ENCODE assay signal across 10 cellular contexts in the genomic region with DNA sequence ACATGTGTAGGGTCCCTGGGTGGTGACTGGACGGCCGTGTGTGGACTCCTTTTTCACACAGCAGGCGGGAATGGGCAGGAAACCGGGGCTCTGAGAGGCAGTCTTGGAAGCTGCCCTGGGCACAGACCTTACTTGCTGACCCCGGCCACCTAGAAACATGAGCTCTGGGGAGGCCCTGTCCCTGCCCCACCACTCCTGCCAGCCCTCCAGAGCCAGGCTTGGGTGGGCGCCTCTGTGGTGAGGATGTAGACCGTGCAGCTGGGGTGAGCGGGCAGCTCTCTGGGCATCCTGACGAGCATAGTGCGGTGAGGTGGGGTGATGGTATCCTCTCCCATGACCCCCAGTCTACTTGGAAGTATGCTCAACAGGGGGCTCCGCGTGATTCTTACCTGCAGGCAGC.
"Had no signal": no experiment of that assay in that cellular context is flagged by ENCODE, and none has a peak within 500 bp of the region (broad histone marks: within the 10 kb centered on the region; RNA-seq: fewer than 3 reads in every experiment).

No MANE protein-coding gene starts in this region.

- H3K27ac ChIP-seq: SJCRH30, transverse colon had no signal

- H3K27me3 ChIP-seq: transverse colon had no signal

- H3K9me3 Mint-ChIP-seq: activated T-cell treated with anti-CD3 and anti-CD28 coated beads, Interleukin-2, amount 50 U/mL, for 72 hours; endodermal cell; nephron had no signal

- H3K4me1 ChIP-seq: SJCRH30 had no signal

- H3K4me3 Mint-ChIP-seq: activated T-cell treated with anti-CD3 and anti-CD28 coated beads, Interleukin-2, amount 50 U/mL, for 72 hours; endodermal cell; nephron had no signal

- H3K4me3 ChIP-seq: SJCRH30, transverse colon had no signal

- DNase-seq: activated gamma-delta T cell treated with Interleukin-2 at 50 U/mL for 16 hours; activated T-cell treated with anti-CD3 and anti-CD28 coated beads, Interleukin-2, amount 50 U/mL, for 72 hours; endodermal cell; erythroblast; left colon; SJCRH30; stimulated activated CD4-positive, alpha-beta T cell treated with anti-CD3 and anti-CD28 coated beads, Interleukin-15, amount 100 ng/mL, for 24 hours; stimulated activated CD4-positive, alpha-beta T cell treated with anti-CD3 and anti-CD28 coated beads, Interleukin-4, amount 100 ng/mL, for 24 hours; transverse colon had no signal

- H3K27ac Mint-ChIP-seq: endodermal cell, nephron had no signal

- H3K9me3 ChIP-seq: SJCRH30, transverse colon had no signal

- H3K36me3 ChIP-seq: SJCRH30, transverse colon had no signal
